Comparison of ENCODE assay signal across 1 cellular context in genomic region chr2:177044686-177045085, GRCh38.
TF ChIP-seq lines count a peak whose summit lies in the region.

No MANE protein-coding gene starts in this region.

TF ChIP-seq in H1, 55 proteins besides CTCF, POLR2A, EP300 and RAD21 (continued from another document):
- TF ChIP-seq ASH2L (IDR thresholded peaks at IDR 0.05; ENCODE audit: low read length) (no peak), RXRA (IDR thresholded peaks at IDR 0.05; ENCODE audit: insufficient read depth, low read depth, low read length) (no peak)
